18 cellular contexts compared by ENCODE assay signal in genomic region chr6:593907-594212, GRCh38.
DNase-seq lines count a peak whose midpoint lies in the region; ATAC-seq and TF ChIP-seq lines count a peak whose summit lies in the region.
"Had no signal": no experiment of that assay in that cellular context is flagged by ENCODE, and none has a peak within 500 bp of the region (broad histone marks: within the 10 kb centered on the region; RNA-seq: fewer than 3 reads in every experiment).

No MANE protein-coding gene starts in this region.

- TF ChIP-seq POLR2A in upper lobe of left lung (IDR thresholded peaks at IDR 0.05) = no peak

- no peak for TF ChIP-seq CTCF in upper lobe of left lung (IDR thresholded peaks at IDR 0.05)

- peaks cover 3 to 56% (median 24%) of the 10 kb centered on the region in 4 donors for H3K36me3 ChIP-seq in upper lobe of left lung

- no peak for DNase-seq in activated CD4-positive, alpha-beta T cell treated with anti-CD3 and anti-CD28 coated beads, Interleukin-2, amount 10 ng/mL, durations not matched to agents 24 days and 14 days
- no peak for DNase-seq in activated CD4-positive, alpha-beta T cell treated with anti-CD3 and anti-CD28 coated beads for 4 hours
- DNase-seq in iPS-NIHi7 (ENCODE audit: extremely low spot score) = peak; percentile 57
- DNase-seq in amniotic stem cell (lab: John Stamatoyannopoulos, UW) = no peak
- no peak for DNase-seq in upper lobe of left lung
- DNase-seq in HT-29 (ENCODE audit: low spot score) = no peak
- DNase-seq: cortex of kidney, left cardiac atrium, SIG-M5 had no signal

- no peak for TF ChIP-seq EP300 in upper lobe of left lung (IDR thresholded peaks at IDR 0.05)

- no peaks in the 10 kb centered on the region for H3K9me3 ChIP-seq in upper lobe of left lung
- H3K9me3 ChIP-seq: heart left ventricle, mucosa of descending colon had no signal

- H3K27ac ChIP-seq in upper lobe of left lung = no peak overlapping the region
- H3K27ac ChIP-seq: VCaP had no signal

- no peaks in the 10 kb centered on the region for H3K9me3 Mint-ChIP-seq in activated CD4-positive, alpha-beta T cell treated with anti-CD3 and anti-CD28 coated beads, Interleukin-2, amount 10 ng/mL, durations not matched to agents 24 days and 14 days
- no peaks in the 10 kb centered on the region for H3K9me3 Mint-ChIP-seq in activated T-helper 17 cell treated with anti-CD3 and anti-CD28 coated beads, Interleukin-2, amount 50 U/mL, for 72 hours
- H3K9me3 Mint-ChIP-seq: activated T-cell treated with anti-CD3 and anti-CD28 coated beads, Interleukin-2, amount 50 U/mL, for 4 hours; CD14-positive monocyte; nephron had no signal

- WGBS in upper lobe of left lung, 2 donors = 83 to 89% methylated on average over 2 of the region's 2 CpGs

- H3K4me1 Mint-ChIP-seq in activated CD4-positive, alpha-beta T cell treated with anti-CD3 and anti-CD28 coated beads, Interleukin-2, amount 10 ng/mL, durations not matched to agents 24 days and 14 days = peaks cover 16% of the 10 kb centered on the region
- H3K4me1 Mint-ChIP-seq in activated T-helper 17 cell treated with anti-CD3 and anti-CD28 coated beads, Interleukin-2, amount 50 U/mL, for 72 hours = peaks cover 6% of the 10 kb centered on the region
- H3K4me1 Mint-ChIP-seq: CD14-positive monocyte, nephron had no signal

- H3K36me3 Mint-ChIP-seq in activated CD4-positive, alpha-beta T cell treated with anti-CD3 and anti-CD28 coated beads, Interleukin-2, amount 10 ng/mL, durations not matched to agents 24 days and 14 days (ENCODE audit: low read depth) = peaks cover 27% of the 10 kb centered on the region
- H3K36me3 Mint-ChIP-seq in activated T-helper 17 cell treated with anti-CD3 and anti-CD28 coated beads, Interleukin-2, amount 50 U/mL, for 72 hours (ENCODE audit: low read depth) = peaks cover 69% of the 10 kb centered on the region

- ATAC-seq in activated T-helper 17 cell treated with anti-CD3 and anti-CD28 coated beads, Interleukin-2, amount 50 U/mL, for 72 hours (replicated peaks) = no peak
- ATAC-seq in upper lobe of left lung (ENCODE audit: low FRiP score in 2 of 2) (no peak), HG02840 (IDR thresholded peaks at IDR 0.05; ENCODE audit: low FRiP score, unreplicated experiment) (no peak)
- ATAC-seq: heart left ventricle had no signal

- H3K27me3 ChIP-seq in upper lobe of left lung = no peaks in the 10 kb centered on the region
- H3K27me3 ChIP-seq: heart left ventricle had no signal

- H3K4me3 Mint-ChIP-seq in activated CD4-positive, alpha-beta T cell treated with anti-CD3 and anti-CD28 coated beads, Interleukin-2, amount 10 ng/mL, durations not matched to agents 24 days and 14 days = no peak overlapping the region
- no peak overlapping the region for H3K4me3 Mint-ChIP-seq in activated T-helper 17 cell treated with anti-CD3 and anti-CD28 coated beads, Interleukin-2, amount 50 U/mL, for 72 hours
- H3K4me3 Mint-ChIP-seq: activated CD8-positive, alpha-beta memory T cell treated with anti-CD3 and anti-CD28 coated beads, Interleukin-2, amount 10 ng/mL, durations not matched to agents 7 days and 5 days; activated T-cell treated with anti-CD3 and anti-CD28 coated beads, Interleukin-2, amount 50 U/mL, for 4 hours; CD14-positive monocyte; nephron had no signal

- peak overlapping the region; percentile 43 for H3K27ac Mint-ChIP-seq in activated CD4-positive, alpha-beta T cell treated with anti-CD3 and anti-CD28 coated beads, Interleukin-2, amount 10 ng/mL, durations not matched to agents 24 days and 14 days
- H3K27ac Mint-ChIP-seq in activated T-helper 17 cell treated with anti-CD3 and anti-CD28 coated beads, Interleukin-2, amount 50 U/mL, for 72 hours = peak overlapping the region; percentile 42
- H3K27ac Mint-ChIP-seq: activated CD8-positive, alpha-beta memory T cell treated with anti-CD3 and anti-CD28 coated beads, Interleukin-2, amount 10 ng/mL, durations not matched to agents 7 days and 5 days; CD14-positive monocyte; nephron had no signal

- no peaks in the 10 kb centered on the region for H3K27me3 Mint-ChIP-seq in activated CD4-positive, alpha-beta T cell treated with anti-CD3 and anti-CD28 coated beads, Interleukin-2, amount 10 ng/mL, durations not matched to agents 24 days and 14 days
- H3K27me3 Mint-ChIP-seq in activated T-helper 17 cell treated with anti-CD3 and anti-CD28 coated beads, Interleukin-2, amount 50 U/mL, for 72 hours = no peaks in the 10 kb centered on the region
- H3K27me3 Mint-ChIP-seq: activated CD8-positive, alpha-beta memory T cell treated with anti-CD3 and anti-CD28 coated beads, Interleukin-2, amount 10 ng/mL, durations not matched to agents 7 days and 5 days had no signal

- no peaks in the 10 kb centered on the region for H3K4me1 ChIP-seq in upper lobe of left lung

- intact Hi-C loops in activated CD4-positive, alpha-beta T cell treated with anti-CD3 and anti-CD28 coated beads, Interleukin-2, amount 10 ng/mL, durations not matched to agents 24 days and 14 days (cut with micrococcal nuclease) = loop anchor here (1.0 to 5.0 kb wide), 4 partner anchors 118 to 803 kb away; no protein-coding TSS in a partner anchor

- no peak overlapping the region for H3K4me3 ChIP-seq in upper lobe of left lung
- H3K4me3 ChIP-seq: heart left ventricle, mucosa of descending colon had no signal
